ENCODE assay signal across 1 cellular context in the genomic region with DNA sequence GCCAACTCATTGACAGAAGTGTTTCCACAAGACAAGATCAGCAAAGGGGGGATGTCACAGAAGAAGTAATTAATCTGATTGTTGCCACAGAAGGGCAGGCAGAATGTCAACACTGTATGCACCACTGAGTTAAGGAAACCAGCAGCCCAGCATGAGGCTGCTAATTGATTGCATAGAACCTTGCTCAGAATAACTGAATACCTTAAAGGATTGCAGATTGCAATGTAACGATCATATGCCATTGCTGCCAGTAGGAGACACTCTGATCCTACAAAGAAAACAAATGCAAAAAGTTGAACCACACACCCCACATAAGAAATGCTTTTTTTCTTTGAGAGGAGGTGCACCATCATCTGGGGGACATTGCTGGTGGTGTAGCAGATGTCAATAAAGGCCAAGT.
TF ChIP-seq lines count a peak whose summit lies in the region.

No MANE protein-coding gene starts in this region.

TF ChIP-seq in H1, 55 proteins besides CTCF, POLR2A, EP300 and RAD21:
- TF ChIP-seq SP4 (IDR thresholded peaks at IDR 0.05; ENCODE audit: low read length), result no peak
- TF ChIP-seq SIN3A (conservative IDR thresholded peaks at IDR 0.05 in 1 of 2, IDR thresholded peaks at IDR 0.05 in 1 of 2; ENCODE audit: low read depth in 1 of 2, low read length in 2 of 2), result no peak
